ENCODE assay signal across 1 cellular context in the genomic region with DNA sequence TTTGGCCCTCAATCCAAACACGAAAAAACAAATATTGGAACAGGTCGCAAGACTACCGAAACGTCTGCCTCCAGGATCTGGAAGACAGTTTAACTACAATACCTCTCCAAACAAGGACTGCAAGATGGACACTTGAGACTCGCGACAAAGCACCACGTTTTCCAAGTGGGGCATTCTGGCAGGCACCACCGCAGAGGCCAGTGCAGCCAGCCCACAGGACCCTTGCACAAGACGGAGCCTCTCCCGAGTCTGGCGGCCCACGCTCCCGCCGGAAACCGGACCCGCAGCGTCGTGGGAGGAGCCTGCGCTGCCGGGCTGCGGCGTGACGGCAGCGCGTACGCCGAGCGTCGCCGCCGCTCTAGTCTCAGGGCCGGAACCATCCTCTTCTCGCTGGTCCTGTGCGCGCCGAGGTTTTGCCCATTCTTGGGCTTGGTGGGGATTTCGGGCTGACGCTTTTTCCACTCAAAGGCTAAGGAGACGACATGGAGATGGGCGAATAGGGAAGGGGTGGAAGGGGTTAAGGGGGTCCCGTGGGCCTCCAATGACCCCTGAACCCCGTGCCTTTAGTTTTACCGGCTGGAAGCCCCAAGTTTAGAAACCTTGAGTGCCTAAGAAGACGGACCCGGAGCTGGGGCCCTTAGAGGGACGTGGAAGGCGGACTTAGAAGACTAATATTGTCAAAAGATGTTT.
A peak's percentile ranks its signal among the peaks of the same experiment; 100 is the strongest.
TF ChIP-seq lines count a peak whose summit lies in the region.

A gene (minus strand): TSS at position 283 of the 690 bp plus-strand sequence. CDS start 109 bp downstream, at position 174.

TF ChIP-seq in HEK293, 187 proteins besides CTCF, POLR2A, EP300 and RAD21 (continued from another document and continues in another):
- TF ChIP-seq, protein P1, sequence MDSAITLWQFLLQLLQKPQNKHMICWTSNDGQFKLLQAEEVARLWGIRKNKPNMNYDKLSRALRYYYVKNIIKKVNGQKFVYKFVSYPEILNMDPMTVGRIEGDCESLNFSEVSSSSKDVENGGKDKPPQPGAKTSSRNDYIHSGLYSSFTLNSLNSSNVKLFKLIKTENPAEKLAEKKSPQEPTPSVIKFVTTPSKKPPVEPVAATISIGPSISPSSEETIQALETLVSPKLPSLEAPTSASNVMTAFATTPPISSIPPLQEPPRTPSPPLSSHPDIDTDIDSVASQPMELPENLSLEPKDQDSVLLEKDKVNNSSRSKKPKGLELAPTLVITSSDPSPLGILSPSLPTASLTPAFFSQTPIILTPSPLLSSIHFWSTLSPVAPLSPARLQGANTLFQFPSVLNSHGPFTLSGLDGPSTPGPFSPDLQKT (IDR thresholded peaks at IDR 0.05; ENCODE audit: borderline replicate concordance, low read depth, low read length): no peak; the same call in 1 of the 2 replicates
- TF ChIP-seq ZNF777 (tag by site-specific recombination; IDR thresholded peaks at IDR 0.05; ENCODE audit: borderline replicate concordance) (no peak), ZNF521 (tag by site-specific recombination; IDR thresholded peaks at IDR 0.05) (no peak), ZNF610 (tag by site-specific recombination; IDR thresholded peaks at IDR 0.05; ENCODE audit: borderline replicate concordance) (peak; percentile 26; the same call in 1 of the 2 replicates), ZNF560 (tag by site-specific recombination; IDR thresholded peaks at IDR 0.05; ENCODE audit: borderline replicate concordance) (no peak), SP2 (tag by site-specific recombination; IDR thresholded peaks at IDR 0.05) (peak; percentile 61), MZF1 (tag by site-specific recombination; IDR thresholded peaks at IDR 0.05; ENCODE audit: borderline replicate concordance) (no peak), SP3 (tag by site-specific recombination; IDR thresholded peaks at IDR 0.05) (peak; percentile 77), ZBTB8A (tag by site-specific recombination; IDR thresholded peaks at IDR 0.05) (peak; percentile 93), ZNF292 (tag by site-specific recombination; IDR thresholded peaks at IDR 0.05; ENCODE audit: borderline replicate concordance, low read depth) (no peak), ZNF629 (tag by site-specific recombination; IDR thresholded peaks at IDR 0.05) (peak; percentile 65), ZNF660 (tag by site-specific recombination; IDR thresholded peaks at IDR 0.05) (no peak), ZFP37 (tag by site-specific recombination; IDR thresholded peaks at IDR 0.05) (peak; percentile 76), ZEB2 (tag by site-specific recombination; IDR thresholded peaks at IDR 0.05) (peak; percentile 47), ZNF302 (tag by site-specific recombination; IDR thresholded peaks at IDR 0.05; ENCODE audit: low read depth) (no peak), ZNF837 (tag by site-specific recombination; IDR thresholded peaks at IDR 0.05) (no peak), ZNF146 (tag by site-specific recombination; IDR thresholded peaks at IDR 0.05) (no peak), ZXDB (tag by site-specific recombination; IDR thresholded peaks at IDR 0.05) (peak; percentile 73), ZNF10 (tag by site-specific recombination; IDR thresholded peaks at IDR 0.05) (no peak), MYNN (tag by site-specific recombination; IDR thresholded peaks at IDR 0.05; ENCODE audit: borderline replicate concordance) (no peak), ZNF266 (tag by site-specific recombination; IDR thresholded peaks at IDR 0.05; ENCODE audit: low read depth) (no peak), GFI1B (tag by site-specific recombination; IDR thresholded peaks at IDR 0.05) (no peak), ZNF548 (tag by site-specific recombination; IDR thresholded peaks at IDR 0.05) (no peak), ZNF391 (tag by site-specific recombination; IDR thresholded peaks at IDR 0.05; ENCODE audit: borderline replicate concordance, low read depth) (no peak; the same call in 1 of the 2 replicates), ZNF174 (tag by site-specific recombination; IDR thresholded peaks at IDR 0.05) (no peak), ZNF48 (tag by site-specific recombination; IDR thresholded peaks at IDR 0.05) (no peak)
- TF ChIP-seq, protein P2, sequence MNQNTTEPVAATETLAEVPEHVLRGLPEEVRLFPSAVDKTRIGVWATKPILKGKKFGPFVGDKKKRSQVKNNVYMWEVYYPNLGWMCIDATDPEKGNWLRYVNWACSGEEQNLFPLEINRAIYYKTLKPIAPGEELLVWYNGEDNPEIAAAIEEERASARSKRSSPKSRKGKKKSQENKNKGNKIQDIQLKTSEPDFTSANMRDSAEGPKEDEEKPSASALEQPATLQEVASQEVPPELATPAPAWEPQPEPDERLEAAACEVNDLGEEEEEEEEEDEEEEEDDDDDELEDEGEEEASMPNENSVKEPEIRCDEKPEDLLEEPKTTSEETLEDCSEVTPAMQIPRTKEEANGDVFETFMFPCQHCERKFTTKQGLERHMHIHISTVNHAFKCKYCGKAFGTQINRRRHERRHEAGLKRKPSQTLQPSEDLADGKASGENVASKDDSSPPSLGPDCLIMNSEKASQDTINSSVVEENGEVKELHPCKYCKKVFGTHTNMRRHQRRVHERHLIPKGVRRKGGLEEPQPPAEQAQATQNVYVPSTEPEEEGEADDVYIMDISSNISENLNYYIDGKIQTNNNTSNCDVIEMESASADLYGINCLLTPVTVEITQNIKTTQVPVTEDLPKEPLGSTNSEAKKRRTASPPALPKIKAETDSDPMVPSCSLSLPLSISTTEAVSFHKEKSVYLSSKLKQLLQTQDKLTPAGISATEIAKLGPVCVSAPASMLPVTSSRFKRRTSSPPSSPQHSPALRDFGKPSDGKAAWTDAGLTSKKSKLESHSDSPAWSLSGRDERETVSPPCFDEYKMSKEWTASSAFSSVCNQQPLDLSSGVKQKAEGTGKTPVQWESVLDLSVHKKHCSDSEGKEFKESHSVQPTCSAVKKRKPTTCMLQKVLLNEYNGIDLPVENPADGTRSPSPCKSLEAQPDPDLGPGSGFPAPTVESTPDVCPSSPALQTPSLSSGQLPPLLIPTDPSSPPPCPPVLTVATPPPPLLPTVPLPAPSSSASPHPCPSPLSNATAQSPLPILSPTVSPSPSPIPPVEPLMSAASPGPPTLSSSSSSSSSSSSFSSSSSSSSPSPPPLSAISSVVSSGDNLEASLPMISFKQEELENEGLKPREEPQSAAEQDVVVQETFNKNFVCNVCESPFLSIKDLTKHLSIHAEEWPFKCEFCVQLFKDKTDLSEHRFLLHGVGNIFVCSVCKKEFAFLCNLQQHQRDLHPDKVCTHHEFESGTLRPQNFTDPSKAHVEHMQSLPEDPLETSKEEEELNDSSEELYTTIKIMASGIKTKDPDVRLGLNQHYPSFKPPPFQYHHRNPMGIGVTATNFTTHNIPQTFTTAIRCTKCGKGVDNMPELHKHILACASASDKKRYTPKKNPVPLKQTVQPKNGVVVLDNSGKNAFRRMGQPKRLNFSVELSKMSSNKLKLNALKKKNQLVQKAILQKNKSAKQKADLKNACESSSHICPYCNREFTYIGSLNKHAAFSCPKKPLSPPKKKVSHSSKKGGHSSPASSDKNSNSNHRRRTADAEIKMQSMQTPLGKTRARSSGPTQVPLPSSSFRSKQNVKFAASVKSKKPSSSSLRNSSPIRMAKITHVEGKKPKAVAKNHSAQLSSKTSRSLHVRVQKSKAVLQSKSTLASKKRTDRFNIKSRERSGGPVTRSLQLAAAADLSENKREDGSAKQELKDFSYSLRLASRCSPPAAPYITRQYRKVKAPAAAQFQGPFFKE (tag by site-specific recombination; IDR thresholded peaks at IDR 0.05; ENCODE audit: borderline replicate concordance): no peak
- TF ChIP-seq, protein P3, sequence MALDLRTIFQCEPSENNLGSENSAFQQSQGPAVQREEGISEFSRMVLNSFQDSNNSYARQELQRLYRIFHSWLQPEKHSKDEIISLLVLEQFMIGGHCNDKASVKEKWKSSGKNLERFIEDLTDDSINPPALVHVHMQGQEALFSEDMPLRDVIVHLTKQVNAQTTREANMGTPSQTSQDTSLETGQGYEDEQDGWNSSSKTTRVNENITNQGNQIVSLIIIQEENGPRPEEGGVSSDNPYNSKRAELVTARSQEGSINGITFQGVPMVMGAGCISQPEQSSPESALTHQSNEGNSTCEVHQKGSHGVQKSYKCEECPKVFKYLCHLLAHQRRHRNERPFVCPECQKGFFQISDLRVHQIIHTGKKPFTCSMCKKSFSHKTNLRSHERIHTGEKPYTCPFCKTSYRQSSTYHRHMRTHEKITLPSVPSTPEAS (tag by site-specific recombination; IDR thresholded peaks at IDR 0.05): no peak
- TF ChIP-seq, protein P4, sequence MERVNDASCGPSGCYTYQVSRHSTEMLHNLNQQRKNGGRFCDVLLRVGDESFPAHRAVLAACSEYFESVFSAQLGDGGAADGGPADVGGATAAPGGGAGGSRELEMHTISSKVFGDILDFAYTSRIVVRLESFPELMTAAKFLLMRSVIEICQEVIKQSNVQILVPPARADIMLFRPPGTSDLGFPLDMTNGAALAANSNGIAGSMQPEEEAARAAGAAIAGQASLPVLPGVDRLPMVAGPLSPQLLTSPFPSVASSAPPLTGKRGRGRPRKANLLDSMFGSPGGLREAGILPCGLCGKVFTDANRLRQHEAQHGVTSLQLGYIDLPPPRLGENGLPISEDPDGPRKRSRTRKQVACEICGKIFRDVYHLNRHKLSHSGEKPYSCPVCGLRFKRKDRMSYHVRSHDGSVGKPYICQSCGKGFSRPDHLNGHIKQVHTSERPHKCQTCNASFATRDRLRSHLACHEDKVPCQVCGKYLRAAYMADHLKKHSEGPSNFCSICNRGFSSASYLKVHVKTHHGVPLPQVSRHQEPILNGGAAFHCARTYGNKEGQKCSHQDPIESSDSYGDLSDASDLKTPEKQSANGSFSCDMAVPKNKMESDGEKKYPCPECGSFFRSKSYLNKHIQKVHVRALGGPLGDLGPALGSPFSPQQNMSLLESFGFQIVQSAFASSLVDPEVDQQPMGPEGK (tag by site-specific recombination; IDR thresholded peaks at IDR 0.05): no peak
- TF ChIP-seq, protein P5, sequence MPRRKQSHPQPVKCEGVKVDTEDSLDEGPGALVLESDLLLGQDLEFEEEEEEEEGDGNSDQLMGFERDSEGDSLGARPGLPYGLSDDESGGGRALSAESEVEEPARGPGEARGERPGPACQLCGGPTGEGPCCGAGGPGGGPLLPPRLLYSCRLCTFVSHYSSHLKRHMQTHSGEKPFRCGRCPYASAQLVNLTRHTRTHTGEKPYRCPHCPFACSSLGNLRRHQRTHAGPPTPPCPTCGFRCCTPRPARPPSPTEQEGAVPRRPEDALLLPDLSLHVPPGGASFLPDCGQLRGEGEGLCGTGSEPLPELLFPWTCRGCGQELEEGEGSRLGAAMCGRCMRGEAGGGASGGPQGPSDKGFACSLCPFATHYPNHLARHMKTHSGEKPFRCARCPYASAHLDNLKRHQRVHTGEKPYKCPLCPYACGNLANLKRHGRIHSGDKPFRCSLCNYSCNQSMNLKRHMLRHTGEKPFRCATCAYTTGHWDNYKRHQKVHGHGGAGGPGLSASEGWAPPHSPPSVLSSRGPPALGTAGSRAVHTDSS (tag by site-specific recombination; IDR thresholded peaks at IDR 0.05): no peak
- TF ChIP-seq, protein P6, sequence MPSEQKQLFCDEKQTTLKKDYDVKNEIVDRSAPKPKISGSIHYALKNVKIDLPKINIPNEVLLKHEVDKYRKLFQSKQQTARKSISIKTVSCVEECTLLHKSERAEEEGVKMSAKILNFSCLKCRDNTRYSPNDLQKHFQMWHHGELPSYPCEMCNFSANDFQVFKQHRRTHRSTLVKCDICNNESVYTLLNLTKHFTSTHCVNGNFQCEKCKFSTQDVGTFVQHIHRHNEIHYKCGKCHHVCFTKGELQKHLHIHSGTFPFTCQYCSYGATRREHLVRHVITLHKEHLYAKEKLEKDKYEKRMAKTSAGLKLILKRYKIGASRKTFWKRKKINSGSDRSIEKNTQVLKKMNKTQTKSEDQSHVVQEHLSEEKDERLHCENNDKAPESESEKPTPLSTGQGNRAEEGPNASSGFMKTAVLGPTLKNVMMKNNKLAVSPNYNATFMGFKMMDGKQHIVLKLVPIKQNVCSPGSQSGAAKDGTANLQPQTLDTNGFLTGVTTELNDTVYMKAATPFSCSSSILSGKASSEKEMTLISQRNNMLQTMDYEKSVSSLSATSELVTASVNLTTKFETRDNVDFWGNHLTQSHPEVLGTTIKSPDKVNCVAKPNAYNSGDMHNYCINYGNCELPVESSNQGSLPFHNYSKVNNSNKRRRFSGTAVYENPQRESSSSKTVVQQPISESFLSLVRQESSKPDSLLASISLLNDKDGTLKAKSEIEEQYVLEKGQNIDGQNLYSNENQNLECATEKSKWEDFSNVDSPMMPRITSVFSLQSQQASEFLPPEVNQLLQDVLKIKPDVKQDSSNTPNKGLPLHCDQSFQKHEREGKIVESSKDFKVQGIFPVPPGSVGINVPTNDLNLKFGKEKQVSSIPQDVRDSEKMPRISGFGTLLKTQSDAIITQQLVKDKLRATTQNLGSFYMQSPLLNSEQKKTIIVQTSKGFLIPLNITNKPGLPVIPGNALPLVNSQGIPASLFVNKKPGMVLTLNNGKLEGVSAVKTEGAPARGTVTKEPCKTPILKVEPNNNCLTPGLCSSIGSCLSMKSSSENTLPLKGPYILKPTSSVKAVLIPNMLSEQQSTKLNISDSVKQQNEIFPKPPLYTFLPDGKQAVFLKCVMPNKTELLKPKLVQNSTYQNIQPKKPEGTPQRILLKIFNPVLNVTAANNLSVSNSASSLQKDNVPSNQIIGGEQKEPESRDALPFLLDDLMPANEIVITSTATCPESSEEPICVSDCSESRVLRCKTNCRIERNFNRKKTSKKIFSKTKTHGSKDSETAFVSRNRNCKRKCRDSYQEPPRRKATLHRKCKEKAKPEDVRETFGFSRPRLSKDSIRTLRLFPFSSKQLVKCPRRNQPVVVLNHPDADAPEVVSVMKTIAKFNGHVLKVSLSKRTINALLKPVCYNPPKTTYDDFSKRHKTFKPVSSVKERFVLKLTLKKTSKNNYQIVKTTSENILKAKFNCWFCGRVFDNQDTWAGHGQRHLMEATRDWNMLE (tag by site-specific recombination; conservative IDR thresholded peaks at IDR 0.05; ENCODE audit: low read depth): peak; percentile 89
- TF ChIP-seq, protein P7, sequence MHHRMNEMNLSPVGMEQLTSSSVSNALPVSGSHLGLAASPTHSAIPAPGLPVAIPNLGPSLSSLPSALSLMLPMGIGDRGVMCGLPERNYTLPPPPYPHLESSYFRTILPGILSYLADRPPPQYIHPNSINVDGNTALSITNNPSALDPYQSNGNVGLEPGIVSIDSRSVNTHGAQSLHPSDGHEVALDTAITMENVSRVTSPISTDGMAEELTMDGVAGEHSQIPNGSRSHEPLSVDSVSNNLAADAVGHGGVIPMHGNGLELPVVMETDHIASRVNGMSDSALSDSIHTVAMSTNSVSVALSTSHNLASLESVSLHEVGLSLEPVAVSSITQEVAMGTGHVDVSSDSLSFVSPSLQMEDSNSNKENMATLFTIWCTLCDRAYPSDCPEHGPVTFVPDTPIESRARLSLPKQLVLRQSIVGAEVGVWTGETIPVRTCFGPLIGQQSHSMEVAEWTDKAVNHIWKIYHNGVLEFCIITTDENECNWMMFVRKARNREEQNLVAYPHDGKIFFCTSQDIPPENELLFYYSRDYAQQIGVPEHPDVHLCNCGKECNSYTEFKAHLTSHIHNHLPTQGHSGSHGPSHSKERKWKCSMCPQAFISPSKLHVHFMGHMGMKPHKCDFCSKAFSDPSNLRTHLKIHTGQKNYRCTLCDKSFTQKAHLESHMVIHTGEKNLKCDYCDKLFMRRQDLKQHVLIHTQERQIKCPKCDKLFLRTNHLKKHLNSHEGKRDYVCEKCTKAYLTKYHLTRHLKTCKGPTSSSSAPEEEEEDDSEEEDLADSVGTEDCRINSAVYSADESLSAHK (tag by site-specific recombination; IDR thresholded peaks at IDR 0.05): no peak
- TF ChIP-seq, protein P8, sequence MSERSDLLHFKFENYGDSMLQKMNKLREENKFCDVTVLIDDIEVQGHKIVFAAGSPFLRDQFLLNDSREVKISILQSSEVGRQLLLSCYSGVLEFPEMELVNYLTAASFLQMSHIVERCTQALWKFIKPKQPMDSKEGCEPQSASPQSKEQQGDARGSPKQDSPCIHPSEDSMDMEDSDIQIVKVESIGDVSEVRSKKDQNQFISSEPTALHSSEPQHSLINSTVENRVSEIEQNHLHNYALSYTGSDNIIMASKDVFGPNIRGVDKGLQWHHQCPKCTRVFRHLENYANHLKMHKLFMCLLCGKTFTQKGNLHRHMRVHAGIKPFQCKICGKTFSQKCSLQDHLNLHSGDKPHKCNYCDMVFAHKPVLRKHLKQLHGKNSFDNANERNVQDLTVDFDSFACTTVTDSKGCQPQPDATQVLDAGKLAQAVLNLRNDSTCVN (tag by site-specific recombination; optimal IDR thresholded peaks at IDR 0.05): peak; percentile 83
